Comparison of ENCODE assay signal across 16 cellular contexts in genomic region chr19:34975056-34975455, GRCh38.
"Had no signal": no experiment of that assay in that cellular context is flagged by ENCODE, and none has a peak within 500 bp of the region (broad histone marks: within the 10 kb centered on the region; RNA-seq: fewer than 3 reads in every experiment).

No MANE protein-coding gene starts in this region.

- DNase-seq: activated CD4-positive, alpha-beta T cell treated with anti-CD3 and anti-CD28 coated beads for 4 hours; activated naive CD4-positive, alpha-beta T cell treated with Interleukin-2 at 50 U/mL for 16 hours; cortex of kidney; effector CD8-positive, alpha-beta T cell; left ventricle myocardium superior; mesenchymal stem cell; stimulated activated CD4-positive, alpha-beta T cell treated with anti-CD3 and anti-CD28 coated beads, Interleukin-4, amount 100 ng/mL, for 4 hours; T-cell; T1000 had no signal

- H3K4me1 ChIP-seq: parathyroid adenoma had no signal

- H3K36me3 ChIP-seq: gastroesophageal sphincter had no signal

- H3K27ac ChIP-seq: epithelial cell of prostate, gastroesophageal sphincter, parathyroid adenoma, VCaP had no signal

- H2AFZ ChIP-seq: parathyroid adenoma had no signal

- H3K4me3 Mint-ChIP-seq: neural crest cell had no signal

- H3K36me3 Mint-ChIP-seq: T-cell had no signal

- ATAC-seq: gastroesophageal sphincter, left ventricle myocardium superior, T-cell had no signal

- H3K9ac ChIP-seq: parathyroid adenoma had no signal

- H3K9me3 Mint-ChIP-seq: neural crest cell had no signal

- H3K4me3 ChIP-seq: gastroesophageal sphincter had no signal

- FAIRE-seq: keratinocyte, urothelium cell line had no signal

- H3K79me2 ChIP-seq: parathyroid adenoma had no signal
